11 cellular contexts compared by ENCODE assay signal in genomic region chr7:7696458-7697119, GRCh38. TPM values are rescaled to one million over a fixed set of nuclear protein-coding genes. Genes with fewer than 3 reads are reported as not detected.
DNase-seq lines count a peak whose midpoint lies in the region; ATAC-seq and TF ChIP-seq lines count a peak whose summit lies in the region.
"Had no signal": no experiment of that assay in that cellular context is flagged by ENCODE, and none has a peak within 500 bp of the region (broad histone marks: within the 10 kb centered on the region; RNA-seq: fewer than 3 reads in every experiment).

No MANE protein-coding gene starts in this region.

- H3K4me3 ChIP-seq in HEK293 (ENCODE audit: low read depth, low read length) (no peak overlapping the region), Panc1 (ENCODE audit: low read depth in 2 of 2, low read length in 2 of 2) (no peak overlapping the region), skeletal muscle satellite cell (ENCODE audit: low read length) (peak overlapping the region; percentile 25)

- BruUV-seq in Panc1 (replicated peaks; lab: Mats Ljungman, UMichigan): no TSS peak

- in situ Hi-C loops in Panc1 (cut with HindIII; ENCODE audit: low pct_unique_long_range_greater_than_20kb, low sequenced_read_pairs): no loop called here

- H3K36me3 ChIP-seq in HEK293 (ENCODE audit: control insufficient read depth in 2 of 2, insufficient read depth in 1 of 2, low read length in 2 of 2) (no peaks in the 10 kb centered on the region), Panc1 (ENCODE audit: control insufficient read depth, insufficient read depth, low read length) (no peaks in the 10 kb centered on the region), skeletal muscle satellite cell (ENCODE audit: insufficient read depth, low read length) (no peaks in the 10 kb centered on the region)

- intact Hi-C loops in Panc1 (cut with micrococcal nuclease; ENCODE audit: unreplicated experiment): no loop called here

- H3K4me1 ChIP-seq in HEK293 (ENCODE audit: control insufficient read depth, insufficient read depth, low read length): peaks cover 10% of the 10 kb centered on the region
- H3K4me1 ChIP-seq in Panc1 (ENCODE audit: control insufficient read depth, insufficient read depth, low read length): peaks cover 12% of the 10 kb centered on the region; the same call in 1 of the 2 replicates
- peaks cover 60% of the 10 kb centered on the region for H3K4me1 ChIP-seq in skeletal muscle satellite cell (ENCODE audit: control insufficient read depth, insufficient read depth, low read length)

- DNase-seq in Panc1 (ENCODE audit: low read depth, low spot score): peak; percentile 79
- peak; percentile 53 for DNase-seq in glomerular visceral epithelial cell (ENCODE audit: extremely low spot score)
- no peak for DNase-seq in activated naive CD4-positive, alpha-beta T cell treated with anti-CD3 and anti-CD28 coated beads, Interleukin-2, amount 50 U/mL, for 16 hours
- DNase-seq in NAMALWA (ENCODE audit: low spot score): no peak
- DNase-seq in AML-193 (lab: John Stamatoyannopoulos, UW): no peak
- DNase-seq: activated effector memory CD4-positive, alpha-beta T cell treated with Interleukin-2 at 50 U/mL for 16 hours; NCI-H1436 had no signal

- peak overlapping the region; percentile 68 for H3K9ac ChIP-seq in skeletal muscle satellite cell (ENCODE audit: low read depth, low read length)

- H3K27ac ChIP-seq in HEK293 (ENCODE audit: extremely low read depth, low read depth, low read length) (no peak overlapping the region), Panc1 (ENCODE audit: low read length) (0 out of 2 replicates have a peak overlapping the region, but pooled peaks have one; percentile 0)

- ATAC-seq in Panc1 (peak; percentile 83), GM19395 (IDR thresholded peaks at IDR 0.05; ENCODE audit: unreplicated experiment) (no peak)
- ATAC-seq: natural killer cell treated with Interleukin-12 subunit alpha and Interleukin-12 subunit beta and Interleukin-15 and Interleukin-18, amount 100 ng/mL, for 72 hours had no signal

- no peaks in the 10 kb centered on the region for H3K27me3 ChIP-seq in Panc1 (ENCODE audit: control insufficient read depth, insufficient read depth, low read length)
- H3K27me3 ChIP-seq in skeletal muscle satellite cell (ENCODE audit: control insufficient read depth, insufficient read depth, low read length): no peaks in the 10 kb centered on the region

- H3K9me3 ChIP-seq in HEK293 (ENCODE audit: control insufficient read depth, insufficient read depth, low read depth, low read length): no peaks in the 10 kb centered on the region
- no peaks in the 10 kb centered on the region for H3K9me3 ChIP-seq in Panc1 (ENCODE audit: control insufficient read depth, insufficient read depth, low read depth, low read length)
- no peaks in the 10 kb centered on the region for H3K9me3 ChIP-seq in skeletal muscle satellite cell (replicated peaks; ENCODE audit: low read length)

- TF ChIP-seq CTCF in HEK293 (tag by site-specific recombination; IDR thresholded peaks at IDR 0.05) (no peak), Panc1 (IDR thresholded peaks at IDR 0.05) (no peak)

- CTCF ChIA-PET in HEK293 (lab: Yijun Ruan, JAX): interaction anchor here (0.6 to 1.1 kb wide), 4 partner anchors 15 to 599 kb away, joined by 3 to 7 read pairs (median 3); no protein-coding TSS in a partner anchor
- CTCF ChIA-PET in Panc1 (lab: Charles Lee): interaction anchor here (0.5 to 0.7 kb wide), 3 partner anchors 37 to 250 kb away, joined by 5 to 8 read pairs (median 5); no protein-coding TSS in a partner anchor

- POLR2A ChIA-PET in HEK293 (lab: Yijun Ruan, JAX) (interaction anchor here (1.2 kb wide), 1 partner anchor 56 kb away, joined by 3 read pairs; the partner anchor contains the start of gene UMAD1), Panc1 (lab: Charles Lee) (interaction anchor here (0.6 kb wide), 3 partner anchors 18 to 272 kb away, joined by 3 to 7 read pairs (median 4); partner anchors contain the start of gene GLCCI1)

- peak overlapping the region; percentile 66 for H3K4me2 ChIP-seq in skeletal muscle satellite cell (ENCODE audit: low read length)

TF ChIP-seq in HEK293, 187 proteins besides CTCF, POLR2A, EP300 and RAD21:
- TF ChIP-seq ZNF394 (tag by site-specific recombination; IDR thresholded peaks at IDR 0.05; ENCODE audit: borderline replicate concordance) (no peak), GFI1B (tag by site-specific recombination; IDR thresholded peaks at IDR 0.05) (peak; percentile 82; the same call in 1 of the 2 replicates), ZNF629 (tag by site-specific recombination; IDR thresholded peaks at IDR 0.05) (0 out of 2 replicates have a peak, but pooled peaks have one; percentile 20), BCL6B (tag by site-specific recombination; IDR thresholded peaks at IDR 0.05) (peak; percentile 81), PRDM10 (tag by site-specific recombination; IDR thresholded peaks at IDR 0.05) (0 out of 2 replicates have a peak, but pooled peaks have one; percentile 13)

RNA-seq across cellular contexts. Expression of gene RPA3, which starts 21.8 kb away (rescaled TPM):
- 93.5 TPM for total RNA-seq in Panc1 (2021; ENCODE audit: unreplicated experiment)
- polyA plus RNA-seq in Panc1 (2012; ENCODE audit: insufficient read length): 49.1 TPM
- total RNA-seq in skeletal muscle satellite cell (2012; rRNA removed): 33.6 and 52.7 TPM in 2 replicates

RNA-seq across cellular contexts. Expression of gene UMAD1, which starts 56.0 kb away (rescaled TPM):
- 19.9 TPM for total RNA-seq in Panc1 (2021; ENCODE audit: unreplicated experiment)
- polyA plus RNA-seq in Panc1 (2012; ENCODE audit: insufficient read length): 18.2 TPM
- total RNA-seq in skeletal muscle satellite cell (2012; rRNA removed): 10.7 and 12.7 TPM in 2 replicates

Comparison
In these comparisons a context has a peak if more than half of its experiments do, and no peak if none do; other contexts are left out.
1. DNase-seq: peak in Panc1 (single experiment) and glomerular visceral epithelial cell (single experiment); none in activated naive CD4-positive, alpha-beta T cell treated with anti-CD3 and anti-CD28 coated beads, Interleukin-2, amount 50 U/mL, for 16 hours (single experiment), NAMALWA (single experiment) and AML-193 (0 of 2).